11 cellular contexts compared by ENCODE assay signal in the genomic region with DNA sequence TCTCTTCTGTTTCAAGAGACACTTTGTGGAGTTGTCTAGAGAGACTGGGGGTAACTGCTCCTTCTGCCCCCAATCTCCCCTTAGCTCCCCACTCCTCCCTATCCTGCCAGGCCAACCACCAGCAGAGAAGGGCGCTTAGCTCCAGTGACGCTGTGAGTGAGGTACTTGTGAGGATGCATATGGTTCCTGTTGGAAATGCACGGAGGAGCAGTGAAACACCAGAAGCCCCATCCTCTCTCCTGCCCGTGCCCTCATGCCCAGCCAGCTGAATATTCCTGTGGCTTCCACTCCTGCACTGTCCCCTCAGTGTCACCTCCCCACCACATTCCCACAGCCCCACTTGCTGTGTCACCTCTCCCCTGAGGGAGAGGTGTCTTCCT. TPM values are rescaled to one million over a fixed set of nuclear protein-coding genes. Genes with fewer than 3 reads are reported as not detected.
A peak's percentile ranks its signal among the peaks of the same experiment; 100 is the strongest.
DNase-seq lines count a peak whose midpoint lies in the region; ATAC-seq, FAIRE-seq and TF ChIP-seq lines count a peak whose summit lies in the region.
"Had no signal": no experiment of that assay in that cellular context is flagged by ENCODE, and none has a peak within 500 bp of the region (broad histone marks: within the 10 kb centered on the region; RNA-seq: fewer than 3 reads in every experiment).

No MANE protein-coding gene starts in this region.

- ATAC-seq in GM21360 (IDR thresholded peaks at IDR 0.05; ENCODE audit: unreplicated experiment) (peak; percentile 7), HG03280 (IDR thresholded peaks at IDR 0.05; ENCODE audit: unreplicated experiment) (peak; percentile 11), GM12878 (no peak; the same call in 2 of the 3 replicates)

- H3K4me3 ChIP-seq in GM12878 (no peak overlapping the region; the same call in 1 of the 2 replicates), skin epidermis (no peak overlapping the region)

- FAIRE-seq in GM12878 (lab: Jason Lieb, UNC): no peak
- no peak for FAIRE-seq in GM12892 (lab: Jason Lieb, UNC)

- RAD21 ChIA-PET in GM12878 (lab: Charles Lee; ENCODE audit: unreplicated experiment): interaction anchor here (0.7 to 7.3 kb wide), 9 partner anchors 10 to 107 kb away, joined by 3 to 76 read pairs (median 5); partner anchors contain the start of gene NT5E

- no peak for TF ChIP-seq CTCF in GM12878 (IDR thresholded peaks at IDR 0.05 in 2 of 3, conservative IDR thresholded peaks at IDR 0.05 in 1 of 3; ENCODE audit: control insufficient read depth in 2 of 3, extremely low read depth in 1 of 3, insufficient read depth in 1 of 3, low read depth in 3 of 3, low read length in 3 of 3)
- no peak for TF ChIP-seq CTCF in glutamatergic neuron (IDR thresholded peaks at IDR 0.05; ENCODE audit: partially characterized antibody, unreplicated experiment)

- in situ Hi-C loops in GM12878 (cut with MboI): no loop called here

- CTCF ChIA-PET in GM12878 (lab: Yijun Ruan, JAX): interaction anchor here (0.7 to 3.8 kb wide), 8 partner anchors 11 to 75 kb away, joined by 3 to 52 read pairs (median 4); partner anchors contain the start of gene NT5E

- H3K9me3 ChIP-seq in GM12878 (replicated peaks; ENCODE audit: control insufficient read depth, insufficient read depth, low read length): no peaks in the 10 kb centered on the region

- no TSS peak for BruUV-seq in GM12878 (replicated peaks; lab: Mats Ljungman, UMichigan)

- SMC1A ChIA-PET in GM12878 (lab: Charles Lee; ENCODE audit: uncharacterized antibody, unreplicated experiment): interaction anchor here (0.5 to 9.8 kb wide), 10 partner anchors 12 to 412 kb away, joined by 3 to 138 read pairs (median 5); partner anchors contain the start of gene NT5E

- H3K4me1 Mint-ChIP-seq in glutamatergic neuron (ENCODE audit: low read depth, unreplicated experiment): no peaks in the 10 kb centered on the region

- no peak overlapping the region for H3K27ac Mint-ChIP-seq in glutamatergic neuron (ENCODE audit: unreplicated experiment)

- peaks cover 59% of the 10 kb centered on the region for H3K4me1 ChIP-seq in GM12878 (ENCODE audit: control insufficient read depth, insufficient read depth, low read length)

- no peaks in the 10 kb centered on the region for H3K36me3 Mint-ChIP-seq in glutamatergic neuron (ENCODE audit: unreplicated experiment)

- WGBS in GM12878 (ENCODE audit: insufficient coverage, insufficient replicate concordance, low lambda C conversion rate, missing lambda C conversion rate): 87% methylated on average over 4 of the region's 4 CpGs

- H4K20me1 ChIP-seq in GM12878 (ENCODE audit: control insufficient read depth, insufficient read depth): no peaks in the 10 kb centered on the region

- POLR2A ChIA-PET in GM12878 (lab: Charles Lee): interaction anchor here (1.0 to 8.0 kb wide), 4 partner anchors 11 to 217 kb away, joined by 3 to 64 read pairs (median 6); partner anchors contain the start of gene NT5E

- peak overlapping the region; percentile 71 for H2AFZ ChIP-seq in GM12878 (ENCODE audit: control insufficient read depth, low read depth, low read length)

- H3K27ac ChIP-seq in GM12878 (ENCODE audit: control insufficient read depth, insufficient read depth) (peak overlapping the region; percentile 74), skin epidermis (peak overlapping the region in 18 of 21 experiments; percentile 17 to 78 (median 54))

- TF ChIP-seq RAD21 in GM12878 (IDR thresholded peaks at IDR 0.05; ENCODE audit: insufficient read depth, low read depth, low read length): no peak

- no peaks in the 10 kb centered on the region for H3K27me3 Mint-ChIP-seq in glutamatergic neuron (ENCODE audit: unreplicated experiment)

- H3K36me3 ChIP-seq in GM12878 (ENCODE audit: control insufficient read depth in 2 of 2, insufficient read depth in 2 of 2, low read length in 1 of 2): no peaks in the 10 kb centered on the region

- no peak for TF ChIP-seq POLR2A in GM12878 (IDR thresholded peaks at IDR 0.05; ENCODE audit: low read depth, low read length)
- no peak for TF ChIP-seq POLR2A in GM12892 (IDR thresholded peaks at IDR 0.05; ENCODE audit: low read depth, low read length)

- peak overlapping the region; percentile 88 for H3K4me2 ChIP-seq in GM12878 (ENCODE audit: control insufficient read depth, insufficient read depth)

- DNase-seq in GM12878 (ENCODE audit: low read depth, low spot score) (no peak), glutamatergic neuron (no peak), GM12892 (ENCODE audit: insufficient read length) (no peak), NCI-H82 (lab: John Stamatoyannopoulos, UW) (no peak)
- DNase-seq in central memory CD4-positive, alpha-beta T cell: no peak
- DNase-seq: GOT3; Karpas-422; stimulated activated CD4-positive, alpha-beta T cell treated with anti-CD3 and anti-CD28 coated beads, Interleukin-4, amount 100 ng/mL, for 24 hours had no signal

- intact Hi-C loops in GM12878 (cut with micrococcal nuclease; ENCODE audit: unreplicated experiment): no loop called here

- no peak overlapping the region for H3K4me3 Mint-ChIP-seq in glutamatergic neuron (ENCODE audit: unreplicated experiment)

- no peak for TF ChIP-seq EP300 in GM12878 (IDR thresholded peaks at IDR 0.05; ENCODE audit: borderline replicate concordance in 1 of 2, control insufficient read depth in 1 of 2, low read depth in 2 of 2, low read length in 2 of 2)

- H3K79me2 ChIP-seq in GM12878 (ENCODE audit: control insufficient read depth, insufficient read depth, low read length): no peaks in the 10 kb centered on the region; the same call in 1 of the 2 replicates

- H3K9me3 Mint-ChIP-seq in glutamatergic neuron (ENCODE audit: unreplicated experiment): no peaks in the 10 kb centered on the region

- no peaks in the 10 kb centered on the region for H3K27me3 ChIP-seq in GM12878 (replicated peaks in 1 of 2; ENCODE audit: control insufficient read depth in 2 of 2, insufficient read depth in 2 of 2, low read length in 1 of 2)

- H3K9ac ChIP-seq in GM12878 (ENCODE audit: control insufficient read depth, insufficient read depth, low read length): peak overlapping the region; percentile 40

TF ChIP-seq in GM12878, 131 proteins besides CTCF, POLR2A, EP300 and RAD21:
- TF ChIP-seq NFXL1 (IDR thresholded peaks at IDR 0.05; ENCODE audit: borderline replicate concordance): no peak
- no peak for TF ChIP-seq KDM1A (IDR thresholded peaks at IDR 0.05; ENCODE audit: borderline replicate concordance)
- no peak for TF ChIP-seq ASH2L (IDR thresholded peaks at IDR 0.05; ENCODE audit: borderline replicate concordance, low read depth)
- TF ChIP-seq CUX1 (IDR thresholded peaks at IDR 0.05; ENCODE audit: insufficient replicate concordance, low read depth, low read length): no peak

RNA-seq across cellular contexts. Expression of gene NT5E, which starts 11.9 kb away (rescaled TPM):
- 2.2 and 2.5 TPM in 2 replicates for total RNA-seq in GM12878 (2013; cell fraction: nucleolus; rRNA removed)
- 8.2 and 8.4 TPM in 2 replicates for total RNA-seq in GM12878 (2014; rRNA removed)
- total RNA-seq in GM12878 (2014; rRNA removed; fragmentation: Illumina TruSeq; extraction: Trizol): 6.6 and 6.9 TPM in 2 replicates
- 8.2 and 9.7 TPM in 2 replicates for total RNA-seq in GM12878 (2021)
- polyA plus RNA-seq in GM12878 (2011; ENCODE audit: low read depth): 4.2 TPM
- 6.9 and 9.9 TPM in 2 replicates for polyA plus RNA-seq in GM12878 (2011; rRNA removed)
- 4.6 and 9.2 TPM in 2 replicates for polyA plus RNA-seq in GM12878 (2011; cell fraction: cytosol; rRNA removed)
- polyA plus RNA-seq in GM12878 (2011; cell fraction: nucleus; rRNA removed): 7.9 and 9.2 TPM in 2 replicates
- 5.3 and 7.9 TPM in 2 replicates for polyA plus RNA-seq in GM12878 (2012)
- polyA plus RNA-seq in GM12878 (2014; fragmentation: Illumina TruSeq; extraction: Trizol): 5.6 and 7.5 TPM in 2 replicates
- 1 to 10 TPM; 1.9 to 3.9 TPM for polyA plus RNA-seq in GM12878 (2014; fragmentation: Nextera tagmentation; extraction: Ambion mirVana)
- 7.7 and 8.4 TPM in 2 replicates for polyA plus RNA-seq in GM12878 (2014; rRNA removed)
- 1 to 10 TPM; 8.4 to 9.3 TPM for polyA plus RNA-seq in GM12878 (2016; fragmentation: Nextera tagmentation; extraction: Ambion mirVana)
- polyA minus RNA-seq in GM12878 (2011; rRNA and poly(A)+ RNA removed): 6.8 and 9.9 TPM in 2 replicates
- 8.7 and 10.4 TPM in 2 replicates for polyA minus RNA-seq in GM12878 (2011; cell fraction: cytosol; rRNA and poly(A)+ RNA removed)
- polyA minus RNA-seq in GM12878 (2011; cell fraction: nucleus; rRNA and poly(A)+ RNA removed): 14.4 and 19.7 TPM in 2 replicates
- 0.29 TPM for total RNA-seq in glutamatergic neuron (ENCODE audit: unreplicated experiment)
- 7.3 TPM for polyA plus RNA-seq in GM12892 (2012; ENCODE audit: missing spikeins)
